Comparison of ENCODE assay signal across 28 cellular contexts in the genomic region with DNA sequence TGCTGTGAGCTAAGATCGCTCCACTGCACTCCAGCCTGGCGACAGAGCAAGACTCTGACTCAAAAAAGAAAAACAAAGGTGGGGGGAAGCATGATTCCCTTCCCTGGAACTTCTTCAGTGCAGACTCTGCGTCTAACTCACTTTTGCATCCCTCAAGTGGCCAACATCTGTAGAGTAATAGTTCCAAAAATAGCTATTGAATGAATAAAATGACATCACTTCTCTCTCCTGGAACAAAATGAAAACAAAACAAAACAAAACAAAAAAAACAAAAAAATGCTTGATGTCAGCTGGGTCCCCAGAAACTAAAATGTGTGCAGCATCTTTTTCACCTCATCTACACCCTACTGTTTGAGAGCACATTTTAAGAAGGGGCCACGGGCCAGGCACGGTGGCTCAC.
"Had no signal": no experiment of that assay in that cellular context is flagged by ENCODE, and none has a peak within 500 bp of the region (broad histone marks: within the 10 kb centered on the region; RNA-seq: fewer than 3 reads in every experiment).

No MANE protein-coding gene starts in this region.

- H3K27me3 ChIP-seq: adrenal gland, ascending aorta, breast epithelium, cardiac muscle cell, colonic mucosa, gastroesophageal sphincter, heart right ventricle, hepatocyte had no signal

- H3K4me3 ChIP-seq: adrenal gland, ascending aorta, breast epithelium, cardiac muscle cell, colonic mucosa, gastroesophageal sphincter, heart right ventricle, hepatocyte had no signal

- H3K4me2 ChIP-seq: hepatocyte had no signal

- ATAC-seq: activated CD4-positive, alpha-beta T cell treated with anti-CD3 and anti-CD28 coated beads for 36 hours; activated naive CD8-positive, alpha-beta T cell treated with anti-CD3 and anti-CD28 coated beads, Interleukin-2, amount 50 U/mL, for 24 hours; activated T-cell treated with anti-CD3 and anti-CD28 coated beads, Interleukin-2, amount 50 U/mL, for 72 hours; esophagus mucosa; gastroesophageal sphincter; heart right ventricle had no signal

- H3K27ac ChIP-seq: adrenal gland, ascending aorta, breast epithelium, cardiac muscle cell, colonic mucosa, gastroesophageal sphincter, heart right ventricle, hepatocyte had no signal

- H3K36me3 ChIP-seq: adrenal gland, ascending aorta, breast epithelium, cardiac muscle cell, colonic mucosa, gastroesophageal sphincter, heart right ventricle had no signal

- DNase-seq: activated CD4-positive, alpha-beta memory T cell treated with anti-CD3 and anti-CD28 coated beads, Interleukin-2, amount 10 ng/mL, durations not matched to agents 7 days and 5 days; activated CD4-positive, alpha-beta T cell treated with anti-CD3 and anti-CD28 coated beads for 36 hours; activated CD4-positive, alpha-beta T cell treated with anti-CD3 and anti-CD28 coated beads, Interleukin-2, amount 10 ng/mL, durations not matched to agents 24 days and 14 days; activated CD4-positive, CD25-positive, alpha-beta regulatory T cell; activated CD4-positive, CD25-positive, alpha-beta regulatory T cell treated with anti-CD3 and anti-CD28 coated beads, Interleukin-2, amount 50 U/mL, for 72 hours; activated CD8-positive, alpha-beta memory T cell treated with anti-CD3 and anti-CD28 coated beads, Interleukin-2, amount 50 U/mL, for 48 hours; activated effector memory CD4-positive, alpha-beta T cell treated with Interleukin-2 at 50 U/mL for 16 hours; activated naive CD4-positive, alpha-beta T cell treated with anti-CD3 and anti-CD28 coated beads for 36 hours; activated naive CD8-positive, alpha-beta T cell treated with anti-CD3 and anti-CD28 coated beads for 36 hours; activated naive CD8-positive, alpha-beta T cell treated with anti-CD3 and anti-CD28 coated beads, Interleukin-2, amount 50 U/mL, for 24 hours; activated T-cell treated with anti-CD3 and anti-CD28 coated beads for 4 hours; activated T-cell treated with anti-CD3 and anti-CD28 coated beads, Interleukin-2, amount 50 U/mL, for 24 hours; activated T-cell treated with anti-CD3 and anti-CD28 coated beads, Interleukin-2, amount 50 U/mL, for 72 hours; adrenal gland; amygdala; central memory CD4-positive, alpha-beta T cell; cerebellar nuclear complex; colonic mucosa; effector CD8-positive, alpha-beta T cell; foreskin melanocyte; heart right ventricle; T-helper 2 cell had no signal

- H3K79me2 ChIP-seq: hepatocyte had no signal

- H3K4me1 ChIP-seq: adrenal gland, ascending aorta, breast epithelium, colonic mucosa, gastroesophageal sphincter, heart right ventricle had no signal

- H3K9me3 ChIP-seq: adrenal gland, ascending aorta, colonic mucosa, gastroesophageal sphincter, heart right ventricle had no signal

- H2AFZ ChIP-seq: hepatocyte had no signal
